ENCODE assay signal across 2 cellular contexts in the genomic region with DNA sequence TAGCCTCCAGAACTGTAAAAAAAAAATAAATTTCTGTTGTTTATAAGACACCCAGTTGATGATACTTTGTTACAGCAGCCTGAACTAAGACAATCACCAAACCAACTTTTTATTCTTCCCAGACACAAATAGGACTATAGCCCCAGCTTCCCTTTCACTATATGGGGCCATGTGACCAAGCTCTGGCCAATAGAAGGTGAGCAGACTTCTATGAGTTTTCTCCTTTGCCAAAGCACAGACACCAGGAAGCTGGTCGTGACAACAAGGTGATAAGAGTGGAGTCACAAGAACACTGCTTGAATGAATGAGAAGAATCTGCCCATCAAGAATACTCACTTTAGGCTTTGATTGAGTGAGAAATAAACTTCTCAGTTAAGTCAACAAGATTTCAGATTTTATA.
A peak's percentile ranks its signal among the peaks of the same experiment; 100 is the strongest.
TF ChIP-seq lines count a peak whose summit lies in the region.

No MANE protein-coding gene starts in this region.

TF ChIP-seq in Ishikawa, 13 proteins besides CTCF, POLR2A, EP300 and RAD21 (continued from another document):
- TF ChIP-seq FOXM1 (IDR thresholded peaks at IDR 0.05; ENCODE audit: borderline replicate concordance, low read depth): no peak
- TF ChIP-seq, protein P1, sequence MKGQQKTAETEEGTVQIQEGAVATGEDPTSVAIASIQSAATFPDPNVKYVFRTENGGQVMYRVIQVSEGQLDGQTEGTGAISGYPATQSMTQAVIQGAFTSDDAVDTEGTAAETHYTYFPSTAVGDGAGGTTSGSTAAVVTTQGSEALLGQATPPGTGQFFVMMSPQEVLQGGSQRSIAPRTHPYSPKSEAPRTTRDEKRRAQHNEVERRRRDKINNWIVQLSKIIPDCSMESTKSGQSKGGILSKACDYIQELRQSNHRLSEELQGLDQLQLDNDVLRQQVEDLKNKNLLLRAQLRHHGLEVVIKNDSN (IDR thresholded peaks at IDR 0.05): peak; percentile 75

TF ChIP-seq in H1, 55 proteins besides CTCF, POLR2A, EP300 and RAD21 (continued from another document):
- TF ChIP-seq, protein P2, sequence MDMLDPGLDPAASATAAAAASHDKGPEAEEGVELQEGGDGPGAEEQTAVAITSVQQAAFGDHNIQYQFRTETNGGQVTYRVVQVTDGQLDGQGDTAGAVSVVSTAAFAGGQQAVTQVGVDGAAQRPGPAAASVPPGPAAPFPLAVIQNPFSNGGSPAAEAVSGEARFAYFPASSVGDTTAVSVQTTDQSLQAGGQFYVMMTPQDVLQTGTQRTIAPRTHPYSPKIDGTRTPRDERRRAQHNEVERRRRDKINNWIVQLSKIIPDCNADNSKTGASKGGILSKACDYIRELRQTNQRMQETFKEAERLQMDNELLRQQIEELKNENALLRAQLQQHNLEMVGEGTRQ (IDR thresholded peaks at IDR 0.05; ENCODE audit: low read length): peak; percentile 48; the same call in 1 of the 2 replicates
